Comparison of ENCODE assay signal across 15 cellular contexts in genomic region chr2:47002031-47002430, GRCh38.
DNase-seq lines count a peak whose midpoint lies in the region; ATAC-seq and TF ChIP-seq lines count a peak whose summit lies in the region.
"Had no signal": no experiment of that assay in that cellular context is flagged by ENCODE, and none has a peak within 500 bp of the region (broad histone marks: within the 10 kb centered on the region; RNA-seq: fewer than 3 reads in every experiment).

No MANE protein-coding gene starts in this region.

- peaks cover 23 to 53% of the 10 kb centered on the region in 2 donors for H3K4me1 ChIP-seq in adrenal gland (replicated peaks in 1 of 2)
- H3K4me1 ChIP-seq in lower lobe of right lung: peaks cover 18% of the 10 kb centered on the region
- H3K4me1 ChIP-seq in stomach smooth muscle (ENCODE audit: control insufficient read depth, insufficient read depth, low read length): peaks cover 73% of the 10 kb centered on the region
- no peaks in the 10 kb centered on the region for H3K4me1 ChIP-seq in Peyer's patch

- TF ChIP-seq CTCF in adrenal gland (IDR thresholded peaks at IDR 0.05) (no peak), lower lobe of right lung (IDR thresholded peaks at IDR 0.05) (no peak), Calu3 (IDR thresholded peaks at IDR 0.05; ENCODE audit: unreplicated experiment) (no peak), Peyer's patch (IDR thresholded peaks at IDR 0.05) (no peak)

- intact Hi-C loops in adrenal gland (cut with DNase I) (loop anchor here in 1 of 2 donors (10.0 kb wide), 1 partner anchor 263 kb away; no protein-coding TSS in a partner anchor), lower lobe of right lung (cut with DNase I) (no loop called here), Calu3 (cut with micrococcal nuclease; ENCODE audit: unreplicated experiment) (no loop called here)

- H3K36me3 ChIP-seq in adrenal gland (replicated peaks in 1 of 2) (peaks cover 0 to 32% of the 10 kb centered on the region in 2 donors), lower lobe of right lung (peaks cover 51% of the 10 kb centered on the region), stomach smooth muscle (ENCODE audit: control insufficient read depth in 2 of 2, insufficient read depth in 2 of 2, low read length in 2 of 2) (peaks cover 5 to 16% of the 10 kb centered on the region in 2 donors), Peyer's patch (peaks cover 0 to 36% (median 0%) of the 10 kb centered on the region in 3 donors)

- WGBS in adrenal gland, 4 donors: 60 to 85% (median 79%) methylated on average over 5 of the region's 5 CpGs

- no peak for ATAC-seq in activated T-cell treated with anti-CD3 and anti-CD28 coated beads, Interleukin-2, amount 50 U/mL, for 72 hours (replicated peaks in 1 of 2)
- ATAC-seq in lower lobe of right lung (no peak), GM18861 (IDR thresholded peaks at IDR 0.05; ENCODE audit: unreplicated experiment) (no peak)
- ATAC-seq: HCT116 had no signal

- H3K36me3 Mint-ChIP-seq in activated T-cell treated with anti-CD3 and anti-CD28 coated beads, Interleukin-2, amount 50 U/mL, for 72 hours (ENCODE audit: insufficient read depth in 2 of 2): peaks cover 8 to 11% of the 10 kb centered on the region in 2 donors
- peaks cover 18% of the 10 kb centered on the region for H3K36me3 Mint-ChIP-seq in Calu3 (ENCODE audit: insufficient read depth, unreplicated experiment)

- no peaks in the 10 kb centered on the region for H3K4me1 Mint-ChIP-seq in activated T-cell treated with anti-CD3 and anti-CD28 coated beads, Interleukin-2, amount 50 U/mL, for 72 hours (ENCODE audit: low read depth)
- H3K4me1 Mint-ChIP-seq in Calu3 (ENCODE audit: low read depth, unreplicated experiment): peaks cover 27% of the 10 kb centered on the region

- H3K4me3 Mint-ChIP-seq in activated T-cell treated with anti-CD3 and anti-CD28 coated beads, Interleukin-2, amount 50 U/mL, for 72 hours: no peak overlapping the region
- H3K4me3 Mint-ChIP-seq in Calu3 (ENCODE audit: low read depth, unreplicated experiment): no peak overlapping the region
- H3K4me3 Mint-ChIP-seq: central memory CD8-positive, alpha-beta T cell had no signal

- H3K4me3 ChIP-seq in adrenal gland: no peak overlapping the region
- no peak overlapping the region for H3K4me3 ChIP-seq in lower lobe of right lung
- no peak overlapping the region for H3K4me3 ChIP-seq in stomach smooth muscle (ENCODE audit: low read length in 2 of 2)
- H3K4me3 ChIP-seq in Peyer's patch: no peak overlapping the region
- H3K4me3 ChIP-seq: thoracic aorta had no signal

- no peaks in the 10 kb centered on the region for H3K9me3 Mint-ChIP-seq in activated T-cell treated with anti-CD3 and anti-CD28 coated beads, Interleukin-2, amount 50 U/mL, for 72 hours
- H3K9me3 Mint-ChIP-seq in Calu3 (ENCODE audit: low read depth, unreplicated experiment): no peaks in the 10 kb centered on the region
- H3K9me3 Mint-ChIP-seq: central memory CD8-positive, alpha-beta T cell had no signal

- no peaks in the 10 kb centered on the region for H3K9me3 ChIP-seq in adrenal gland (replicated peaks in 1 of 3)
- H3K9me3 ChIP-seq in lower lobe of right lung: no peaks in the 10 kb centered on the region
- no peaks in the 10 kb centered on the region for H3K9me3 ChIP-seq in stomach smooth muscle (ENCODE audit: control insufficient read depth in 2 of 2, low read length in 2 of 2)
- H3K9me3 ChIP-seq in Peyer's patch: no peaks in the 10 kb centered on the region
- H3K9me3 ChIP-seq: thoracic aorta had no signal

- peak overlapping the region; percentile 25 for H3K27ac Mint-ChIP-seq in activated T-cell treated with anti-CD3 and anti-CD28 coated beads, Interleukin-2, amount 50 U/mL, for 72 hours
- H3K27ac Mint-ChIP-seq in Calu3 (ENCODE audit: unreplicated experiment): no peak overlapping the region

- peak overlapping the region in 1 of 2 donors; percentile 36 for H3K9ac ChIP-seq in stomach smooth muscle (ENCODE audit: low read length in 2 of 2)

- no TSS peak for BruUV-seq in Calu3 (replicated peaks; lab: Mats Ljungman, UMichigan)

- H3K27me3 Mint-ChIP-seq in activated T-cell treated with anti-CD3 and anti-CD28 coated beads, Interleukin-2, amount 50 U/mL, for 72 hours (ENCODE audit: low read depth): no peaks in the 10 kb centered on the region
- H3K27me3 Mint-ChIP-seq in Calu3 (ENCODE audit: unreplicated experiment): no peaks in the 10 kb centered on the region
- H3K27me3 Mint-ChIP-seq: central memory CD8-positive, alpha-beta T cell had no signal

- DNase-seq in activated T-cell treated with anti-CD3 and anti-CD28 coated beads, Interleukin-2, amount 50 U/mL, for 72 hours: no peak
- DNase-seq in activated T-cell treated with anti-CD3 and anti-CD28 coated beads for 4 hours (no peak), adrenal gland (no peak), lower lobe of right lung (no peak), Calu3 (no peak), Peyer's patch (no peak)
- DNase-seq: activated naive CD4-positive, alpha-beta T cell treated with anti-CD3 and anti-CD28 coated beads, Interleukin-2, amount 50 U/mL, for 16 hours; NCI-H1105 treated with DMSO at 0.1 percent for 48 hours; NCI-H226; stimulated activated CD4-positive, alpha-beta T cell treated with anti-CD3 and anti-CD28 coated beads, Interleukin-12 subunit alpha, Interleukin-12 subunit beta, amount 100 ng/mL, for 4 hours had no signal

- TF ChIP-seq POLR2A in adrenal gland (IDR thresholded peaks at IDR 0.05) (no peak), Peyer's patch (IDR thresholded peaks at IDR 0.05) (no peak)

- CTCF ChIA-PET in Calu3 (lab: Charles Lee): interaction anchor here (0.7 kb wide), 1 partner anchor 82 kb away, joined by 8 read pairs; no protein-coding TSS in a partner anchor

- H3K27ac ChIP-seq in adrenal gland (peak overlapping the region in 4 of 5 donors; percentile 62 to 88 (median 74)), lower lobe of right lung (peak overlapping the region; percentile 24), stomach smooth muscle (ENCODE audit: low read length) (peak overlapping the region; percentile 99), Peyer's patch (peak overlapping the region in 1 of 4 donors; percentile 20)

- no peaks in the 10 kb centered on the region for H3K27me3 ChIP-seq in adrenal gland
- H3K27me3 ChIP-seq in lower lobe of right lung (ENCODE audit: low read depth): no peaks in the 10 kb centered on the region
- H3K27me3 ChIP-seq in stomach smooth muscle (ENCODE audit: control insufficient read depth in 1 of 2, insufficient read depth in 2 of 2, low read length in 2 of 2): no peaks in the 10 kb centered on the region
- H3K27me3 ChIP-seq in Peyer's patch: no peaks in the 10 kb centered on the region
